Comparison of ENCODE assay signal across 16 cellular contexts in the genomic region with DNA sequence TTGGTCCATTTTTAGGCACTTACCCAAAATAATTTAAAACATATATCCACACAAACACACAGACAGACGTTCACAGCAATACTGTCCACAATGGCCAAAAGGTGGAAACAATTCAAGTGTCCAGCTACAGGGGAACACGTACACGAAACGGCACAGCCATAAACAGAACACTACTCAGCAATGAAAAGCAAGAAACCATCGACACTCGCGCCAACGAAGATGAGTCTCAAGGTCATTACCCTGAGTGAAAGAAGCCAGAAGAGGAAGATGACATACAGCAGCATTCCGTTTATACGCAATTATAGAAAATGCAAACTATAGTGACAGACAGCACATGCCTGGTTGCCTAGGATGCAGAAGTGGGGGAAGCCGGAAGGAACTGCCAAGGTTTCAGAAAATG. TPM values are rescaled to one million over a fixed set of nuclear protein-coding genes. Genes with fewer than 3 reads are reported as not detected.
DNase-seq lines count a peak whose midpoint lies in the region; ATAC-seq and TF ChIP-seq lines count a peak whose summit lies in the region.
"Had no signal": no experiment of that assay in that cellular context is flagged by ENCODE, and none has a peak within 500 bp of the region (broad histone marks: within the 10 kb centered on the region; RNA-seq: fewer than 3 reads in every experiment).

No MANE protein-coding gene starts in this region.

- H3K9me3 ChIP-seq in Caco-2 (no peaks in the 10 kb centered on the region), HEK293 (ENCODE audit: control insufficient read depth, insufficient read depth, low read depth, low read length) (no peaks in the 10 kb centered on the region), lower lobe of right lung (no peaks in the 10 kb centered on the region)
- H3K9me3 ChIP-seq: A549, BE2C had no signal

- H3K27ac ChIP-seq in HEK293 (ENCODE audit: extremely low read depth, low read depth, low read length): no peak overlapping the region
- H3K27ac ChIP-seq in lower lobe of right lung: peak overlapping the region; percentile 36
- H3K27ac ChIP-seq: A549, C4-2B, KMS-11 had no signal

- no peak overlapping the region for H3K4me3 Mint-ChIP-seq in Caco-2 (ENCODE audit: unreplicated experiment)
- no peak overlapping the region for H3K4me3 Mint-ChIP-seq in dendritic cell treated with granulocyte-macrophage colony-stimulating factor and Interleukin-4, amounts not matched to agents 40 ng/mL and 50 ng/mL, for 4 days
- H3K4me3 Mint-ChIP-seq: IgD-negative memory B cell had no signal

- POLR2A ChIA-PET in Caco-2 (lab: Charles Lee): no interaction called here
- POLR2A ChIA-PET in HEK293 (lab: Yijun Ruan, JAX): no interaction called here

- H3K4me1 ChIP-seq in Caco-2: no peaks in the 10 kb centered on the region
- H3K4me1 ChIP-seq in HEK293 (ENCODE audit: control insufficient read depth, insufficient read depth, low read length): no peaks in the 10 kb centered on the region
- H3K4me1 ChIP-seq in lower lobe of right lung: peaks cover 8% of the 10 kb centered on the region
- H3K4me1 ChIP-seq: A549 had no signal

- H3K36me3 ChIP-seq in Caco-2 (ENCODE audit: control insufficient read depth, insufficient read depth, low read length) (no peaks in the 10 kb centered on the region), HEK293 (ENCODE audit: control insufficient read depth in 2 of 2, insufficient read depth in 1 of 2, low read length in 2 of 2) (peaks cover 0 to 3% of the 10 kb centered on the region in 2 experiments; a peak in 2 of 3 replicates), lower lobe of right lung (peaks cover 14% of the 10 kb centered on the region)
- H3K36me3 ChIP-seq: BE2C had no signal

- peak overlapping the region; percentile 20 for H3K27ac Mint-ChIP-seq in Caco-2 (ENCODE audit: unreplicated experiment)
- peak overlapping the region; percentile 45 for H3K27ac Mint-ChIP-seq in dendritic cell treated with granulocyte-macrophage colony-stimulating factor and Interleukin-4, amounts not matched to agents 40 ng/mL and 50 ng/mL, for 4 days
- H3K27ac Mint-ChIP-seq: IgD-negative memory B cell had no signal

- no peak for TF ChIP-seq CTCF in Caco-2 (IDR thresholded peaks at IDR 0.05; ENCODE audit: insufficient read depth in 1 of 2, low read depth in 1 of 2, low read length in 1 of 2, severe bottlenecking in 1 of 2, unreplicated experiment in 1 of 2)
- no peak for TF ChIP-seq CTCF in HEK293 (tag by site-specific recombination; IDR thresholded peaks at IDR 0.05)
- no peak for TF ChIP-seq CTCF in lower lobe of right lung (IDR thresholded peaks at IDR 0.05)

- no peaks in the 10 kb centered on the region for H3K27me3 ChIP-seq in Caco-2 (replicated peaks; ENCODE audit: control insufficient read depth, insufficient read depth, low read length)
- H3K27me3 ChIP-seq in lower lobe of right lung (ENCODE audit: low read depth): no peaks in the 10 kb centered on the region
- H3K27me3 ChIP-seq: BE2C had no signal

- ATAC-seq in lower lobe of right lung (peak in 1 of 2 donors; percentile 23), GM21717 (IDR thresholded peaks at IDR 0.05; ENCODE audit: unreplicated experiment) (no peak), GM21619 (IDR thresholded peaks at IDR 0.05; ENCODE audit: unreplicated experiment) (no peak)
- ATAC-seq: A549, HCT116 had no signal

- no peaks in the 10 kb centered on the region for H3K27me3 Mint-ChIP-seq in Caco-2 (ENCODE audit: insufficient read depth, unreplicated experiment)
- H3K27me3 Mint-ChIP-seq in dendritic cell treated with granulocyte-macrophage colony-stimulating factor and Interleukin-4, amounts not matched to agents 40 ng/mL and 50 ng/mL, for 4 days: no peaks in the 10 kb centered on the region
- H3K27me3 Mint-ChIP-seq: IgD-negative memory B cell had no signal

- BruUV-seq in Caco-2 (replicated peaks; lab: Mats Ljungman, UMichigan): no TSS peak

- no peaks in the 10 kb centered on the region for H3K9me3 Mint-ChIP-seq in Caco-2 (ENCODE audit: unreplicated experiment)
- no peaks in the 10 kb centered on the region for H3K9me3 Mint-ChIP-seq in dendritic cell treated with granulocyte-macrophage colony-stimulating factor and Interleukin-4, amounts not matched to agents 40 ng/mL and 50 ng/mL, for 4 days
- H3K9me3 Mint-ChIP-seq: IgD-negative memory B cell had no signal

- H3K36me3 Mint-ChIP-seq in Caco-2 (ENCODE audit: insufficient read depth, unreplicated experiment): no peaks in the 10 kb centered on the region
- H3K36me3 Mint-ChIP-seq in dendritic cell treated with granulocyte-macrophage colony-stimulating factor and Interleukin-4, amounts not matched to agents 40 ng/mL and 50 ng/mL, for 4 days (ENCODE audit: low read depth): peaks cover 43% of the 10 kb centered on the region

- DNase-seq in Caco-2 (no peak), lower lobe of right lung (peak; percentile 8), T1000 (lab: John Stamatoyannopoulos, UW) (no peak)
- no peak for DNase-seq in central memory CD4-positive, alpha-beta T cell
- DNase-seq: BE2C, Calu3, DMS 273 treated with DMSO at 0.1 percent for 48 hours had no signal

- H3K4me3 ChIP-seq in Caco-2 (ENCODE audit: low read depth, low read length): no peak overlapping the region
- no peak overlapping the region for H3K4me3 ChIP-seq in HEK293 (ENCODE audit: low read depth, low read length)
- H3K4me3 ChIP-seq in lower lobe of right lung: no peak overlapping the region
- H3K4me3 ChIP-seq: A549 had no signal

- intact Hi-C loops in Caco-2 (cut with micrococcal nuclease; ENCODE audit: unreplicated experiment): no loop called here
- intact Hi-C loops in dendritic cell treated with granulocyte-macrophage colony-stimulating factor and Interleukin-4, amounts not matched to agents 40 ng/mL and 50 ng/mL, for 4 days (cut with micrococcal nuclease): no loop called here
- intact Hi-C loops in lower lobe of right lung (cut with DNase I): no loop called here

- CTCF ChIA-PET in Caco-2 (lab: Charles Lee): no interaction called here
- CTCF ChIA-PET in HEK293 (lab: Yijun Ruan, JAX): interaction anchor here (0.6 kb wide), 1 partner anchor 21 kb away, joined by 4 read pairs; no protein-coding TSS in a partner anchor

- H3K4me1 Mint-ChIP-seq in Caco-2 (ENCODE audit: low read depth, unreplicated experiment): no peaks in the 10 kb centered on the region
- peaks cover 34% of the 10 kb centered on the region for H3K4me1 Mint-ChIP-seq in dendritic cell treated with granulocyte-macrophage colony-stimulating factor and Interleukin-4, amounts not matched to agents 40 ng/mL and 50 ng/mL, for 4 days (ENCODE audit: low read depth)
- H3K4me1 Mint-ChIP-seq: IgD-negative memory B cell had no signal

TF ChIP-seq in HEK293, 187 proteins besides CTCF, POLR2A, EP300 and RAD21:
- no peak for TF ChIP-seq ZNF174 (tag by site-specific recombination; IDR thresholded peaks at IDR 0.05)
- TF ChIP-seq ZNF146 (tag by site-specific recombination; IDR thresholded peaks at IDR 0.05): peak; percentile 26; the same call in 1 of the 2 replicates
- TF ChIP-seq ZNF155 (tag by site-specific recombination; IDR thresholded peaks at IDR 0.05): no peak
- TF ChIP-seq, protein P1, sequence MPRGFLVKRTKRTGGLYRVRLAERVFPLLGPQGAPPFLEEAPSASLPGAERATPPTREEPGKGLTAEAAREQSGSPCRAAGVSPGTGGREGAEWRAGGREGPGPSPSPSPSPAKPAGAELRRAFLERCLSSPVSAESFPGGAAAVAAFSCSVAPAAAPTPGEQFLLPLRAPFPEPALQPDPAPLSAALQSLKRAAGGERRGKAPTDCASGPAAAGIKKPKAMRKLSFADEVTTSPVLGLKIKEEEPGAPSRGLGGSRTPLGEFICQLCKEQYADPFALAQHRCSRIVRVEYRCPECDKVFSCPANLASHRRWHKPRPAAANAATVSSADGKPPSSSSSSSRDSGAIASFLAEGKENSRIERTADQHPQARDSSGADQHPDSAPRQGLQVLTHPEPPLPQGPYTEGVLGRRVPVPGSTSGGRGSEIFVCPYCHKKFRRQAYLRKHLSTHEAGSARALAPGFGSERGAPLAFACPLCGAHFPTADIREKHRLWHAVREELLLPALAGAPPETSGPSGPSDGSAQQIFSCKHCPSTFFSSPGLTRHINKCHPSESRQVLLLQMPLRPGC (tag by site-specific recombination; IDR thresholded peaks at IDR 0.05): no peak
- TF ChIP-seq ZEB2 (tag by site-specific recombination; IDR thresholded peaks at IDR 0.05): no peak
- no peak for TF ChIP-seq ZNF335 (tag by site-specific recombination; conservative IDR thresholded peaks at IDR 0.05)
- TF ChIP-seq ZNF585B (tag by site-specific recombination; IDR thresholded peaks at IDR 0.05): no peak

RNA-seq across cellular contexts. Expression of a gene that starts 13.4 kb away (rescaled TPM):
- 96.0 and 103 TPM in 2 replicates for total RNA-seq in Caco-2 (2022)
- 235 TPM for total RNA-seq in lower lobe of right lung

RNA-seq across cellular contexts. Expression of a gene that starts 13.4 kb away (rescaled TPM):
- total RNA-seq in Caco-2 (2022): 44.8 and 47.0 TPM in 2 replicates
- total RNA-seq in lower lobe of right lung: 47.5 TPM
